Comparison of ENCODE assay signal across 8 cellular contexts in genomic region chr13:113562085-113562749, GRCh38. TPM values are rescaled to one million over a fixed set of nuclear protein-coding genes. Genes with fewer than 3 reads are reported as not detected.
DNase-seq lines count a peak whose midpoint lies in the region; ATAC-seq and TF ChIP-seq lines count a peak whose summit lies in the region.

No MANE protein-coding gene starts in this region.

- no peak overlapping the region for H3K4me2 ChIP-seq in neural cell (ENCODE audit: low read length)

- DNase-seq in DMS153 treated with DMSO at 0.1 percent for 48 hours (lab: John Stamatoyannopoulos, UW; ENCODE audit: unreplicated experiment), result peak; percentile 42
- DNase-seq in NCI-H774 (lab: John Stamatoyannopoulos, UW), result peak; percentile 43
- DNase-seq in activated T-cell treated with anti-CD3 and anti-CD28 coated beads, Interleukin-2, amount 50 U/mL, for 1 hour, result peak; percentile 40
- peak; percentile 77 for DNase-seq in fibroblast of villous mesenchyme (ENCODE audit: low read depth)
- peak; percentile 72 for DNase-seq in upper lobe of right lung

- TF ChIP-seq EP300 in neural cell (conservative IDR thresholded peaks at IDR 0.05; ENCODE audit: poor library complexity, severe bottlenecking), result no peak

- no peak overlapping the region for H3K9ac ChIP-seq in neural cell (ENCODE audit: low read length)

- H2AFZ ChIP-seq in neural cell (ENCODE audit: low read depth, low read length), result no peak overlapping the region

- H3K36me3 ChIP-seq in neural cell (ENCODE audit: insufficient read depth, low read length) (no peaks in the 10 kb centered on the region), upper lobe of right lung (no peaks in the 10 kb centered on the region)

- no peaks in the 10 kb centered on the region for H3K9me2 ChIP-seq in neural cell (ENCODE audit: insufficient read depth, low read length)

- no peaks in the 10 kb centered on the region for H4K20me1 ChIP-seq in neural cell (ENCODE audit: insufficient read depth)

- H3K27me3 ChIP-seq in neural cell (ENCODE audit: insufficient read depth, low read depth, low read length) (no peaks in the 10 kb centered on the region), upper lobe of right lung (peaks cover 10% of the 10 kb centered on the region)

- TF ChIP-seq RAD21 in neural cell (conservative IDR thresholded peaks at IDR 0.05), result peak; percentile 73

- H3K27ac ChIP-seq in neural cell (ENCODE audit: low read length) (no peak overlapping the region), upper lobe of right lung (no peak overlapping the region)

- H3K4me3 ChIP-seq in fibroblast of villous mesenchyme (ENCODE audit: low read depth, low read length), result no peak overlapping the region
- no peak overlapping the region for H3K4me3 ChIP-seq in neural cell (ENCODE audit: low read length)
- no peak overlapping the region for H3K4me3 ChIP-seq in upper lobe of right lung

- H3F3A ChIP-seq in neural cell (ENCODE audit: insufficient read depth, low read length, poor library complexity, severe bottlenecking), result no peaks in the 10 kb centered on the region

- ATAC-seq in HG03159 (IDR thresholded peaks at IDR 0.05; ENCODE audit: unreplicated experiment), result peak; percentile 48
- peak; percentile 69 for ATAC-seq in upper lobe of right lung
- no peak for ATAC-seq in GM19397 (IDR thresholded peaks at IDR 0.05; ENCODE audit: unreplicated experiment)

- intact Hi-C loops in upper lobe of right lung (cut with DNase I), result no loop called here

- TF ChIP-seq CTCF in fibroblast of villous mesenchyme (IDR thresholded peaks at IDR 0.05; ENCODE audit: insufficient read depth, low read depth, low read length) (peak; percentile 89), neural cell (IDR thresholded peaks at IDR 0.05; ENCODE audit: poor library complexity, severe bottlenecking) (peak; percentile 79), upper lobe of right lung (IDR thresholded peaks at IDR 0.05) (peak; percentile 64)

- no peaks in the 10 kb centered on the region for H3K79me2 ChIP-seq in neural cell (replicated peaks; ENCODE audit: insufficient read depth, low read length)

- H3K9me3 ChIP-seq in neural cell (ENCODE audit: low read length) (no peaks in the 10 kb centered on the region), upper lobe of right lung (no peaks in the 10 kb centered on the region)

- H3K4me1 ChIP-seq in upper lobe of right lung, result no peaks in the 10 kb centered on the region

TF ChIP-seq in neural cell, 6 proteins besides CTCF, POLR2A, EP300 and RAD21:
- no peak for TF ChIP-seq POLR2AphosphoS5 (IDR thresholded peaks at IDR 0.05)
- peak; percentile 70 for TF ChIP-seq SMC3 (conservative IDR thresholded peaks at IDR 0.05; ENCODE audit: poor library complexity)

RNA-seq across cellular contexts. Expression of gene TFDP1, which starts 22.3 kb away (rescaled TPM):
- total RNA-seq in fibroblast of villous mesenchyme, result 49.6 and 83.8 TPM in 2 replicates
- 81.2 and 81.4 TPM in 2 replicates for polyA plus RNA-seq in neural cell
- 42.9 and 46.9 TPM in 2 replicates for polyA minus RNA-seq in neural cell
- 42.3 TPM for total RNA-seq in upper lobe of right lung
